8 cellular contexts compared by ENCODE assay signal in genomic region chr5:68661237-68661636, GRCh38.
DNase-seq lines count a peak whose midpoint lies in the region; ATAC-seq, FAIRE-seq and TF ChIP-seq lines count a peak whose summit lies in the region.

No MANE protein-coding gene starts in this region.

- no peaks in the 10 kb centered on the region for H3K79me2 ChIP-seq in HepG2 (ENCODE audit: insufficient read depth, low read length)

- H3K27ac ChIP-seq in HepG2 (ENCODE audit: extremely low read length, insufficient read depth, low read length), result no peak overlapping the region

- no peaks in the 10 kb centered on the region for H3K9me3 ChIP-seq in HepG2 (ENCODE audit: low read length)

- no peak overlapping the region for H3K9ac ChIP-seq in HepG2 (ENCODE audit: insufficient read depth, low read depth, low read length)

- no peak for TF ChIP-seq CTCF in activated B cell treated with CpG ODN at 0.5 μM for 24 hours (IDR thresholded peaks at IDR 0.05)
- TF ChIP-seq CTCF in HepG2 (CRISPR knock-in tag; IDR thresholded peaks at IDR 0.05), result peak; percentile 37; the same call in 1 of the 2 replicates

- H3K36me3 ChIP-seq in HepG2 (replicated peaks in 1 of 2; ENCODE audit: control insufficient read depth in 1 of 2, insufficient read depth in 2 of 2, low read length in 2 of 2), result no peaks in the 10 kb centered on the region

- H3K4me2 ChIP-seq in HepG2 (ENCODE audit: low read depth, low read length), result no peak overlapping the region

- peaks cover 0 to 3% of the 10 kb centered on the region in 2 experiments; a peak in 2 of 5 replicates for H3K27me3 ChIP-seq in HepG2 (ENCODE audit: control insufficient read depth in 1 of 2, insufficient read depth in 2 of 2, low read length in 2 of 2)

- no peaks in the 10 kb centered on the region for H3K9me3 Mint-ChIP-seq in activated T-cell treated with anti-CD3 and anti-CD28 coated beads, Interleukin-2, amount 50 U/mL, for 24 hours
- no peaks in the 10 kb centered on the region for H3K9me3 Mint-ChIP-seq in activated B cell treated with CpG ODN at 0.5 μM for 24 hours

- H3K4me3 ChIP-seq in HepG2 (replicated peaks in 1 of 3; ENCODE audit: insufficient read depth in 1 of 3, low read depth in 2 of 3, low read length in 3 of 3), result no peak overlapping the region

- no peaks in the 10 kb centered on the region for H3K4me1 ChIP-seq in HepG2 (ENCODE audit: insufficient read depth, low read length)

- H2AFZ ChIP-seq in HepG2 (ENCODE audit: low read length), result no peak overlapping the region

- intact Hi-C loops in activated B cell treated with CpG ODN at 0.5 μM for 24 hours (cut with micrococcal nuclease), result loop anchor here (1.0 kb wide), 2 partner anchors 201 to 374 kb away; no protein-coding TSS in a partner anchor
- intact Hi-C loops in HepG2 (cut with micrococcal nuclease; ENCODE audit: unreplicated experiment), result no loop called here

- in situ Hi-C loops in HepG2 (cut with HindIII; ENCODE audit: extremely low pct_ligation_motif_present, low pct_unique_long_range_greater_than_20kb), result no loop called here

- H4K20me1 ChIP-seq in HepG2 (ENCODE audit: insufficient read depth, low read length), result no peaks in the 10 kb centered on the region

- POLR2A ChIA-PET in activated B cell treated with CpG ODN at 0.5 μM for 24 hours (lab: Charles Lee) (interaction anchor here (0.6 kb wide), 1 partner anchor 175 kb away, joined by 6 read pairs; no protein-coding TSS in a partner anchor), HepG2 (lab: Yijun Ruan, JAX) (no interaction called here)

- FAIRE-seq in HepG2 (lab: Jason Lieb, UNC), result no peak

- H3K27ac Mint-ChIP-seq in activated T-cell treated with anti-CD3 and anti-CD28 coated beads, Interleukin-2, amount 50 U/mL, for 24 hours, result no peak overlapping the region
- no peak overlapping the region for H3K27ac Mint-ChIP-seq in activated B cell treated with CpG ODN at 0.5 μM for 24 hours

- no TSS peak for BruUV-seq in HepG2 (replicated peaks; lab: Mats Ljungman, UMichigan)

- no peaks in the 10 kb centered on the region for H3K27me3 Mint-ChIP-seq in activated T-cell treated with anti-CD3 and anti-CD28 coated beads, Interleukin-2, amount 50 U/mL, for 24 hours
- H3K27me3 Mint-ChIP-seq in activated B cell treated with CpG ODN at 0.5 μM for 24 hours, result no peaks in the 10 kb centered on the region

- 50% methylated on average over 2 of the region's 2 CpGs for WGBS in HepG2 (ENCODE audit: low lambda C conversion rate)

- no peak overlapping the region for H3K4me3 Mint-ChIP-seq in activated T-cell treated with anti-CD3 and anti-CD28 coated beads, Interleukin-2, amount 50 U/mL, for 24 hours
- no peak overlapping the region for H3K4me3 Mint-ChIP-seq in activated B cell treated with CpG ODN at 0.5 μM for 24 hours

- TF ChIP-seq RAD21 in HepG2 (CRISPR knock-in tag; IDR thresholded peaks at IDR 0.05), result no peak

- no peak for TF ChIP-seq POLR2A in HepG2 (IDR thresholded peaks at IDR 0.05; ENCODE audit: insufficient read depth in 1 of 2, low read depth in 2 of 2, low read length in 2 of 2)

- CTCF ChIA-PET in activated B cell treated with CpG ODN at 0.5 μM for 24 hours (lab: Charles Lee), result interaction anchor here (0.7 to 2.1 kb wide), 2 partner anchors 200 to 375 kb away, joined by 3 to 11 read pairs; no protein-coding TSS in a partner anchor
- CTCF ChIA-PET in HepG2 (lab: Yijun Ruan, JAX; ENCODE audit: low intra/inter-chr PET ratio, low total read pairs), result no interaction called here

- ATAC-seq in HG02852 (IDR thresholded peaks at IDR 0.05; ENCODE audit: unreplicated experiment) (peak; percentile 64), activated B cell treated with CpG ODN at 0.5 μM for 24 hours (ENCODE audit: low read depth) (peak; percentile 50), HepG2 (peak; percentile 79), GM19328 (IDR thresholded peaks at IDR 0.05; ENCODE audit: unreplicated experiment) (no peak)

- DNase-seq in activated T-cell treated with anti-CD3 and anti-CD28 coated beads, Interleukin-2, amount 50 U/mL, for 48 hours, result peak; percentile 30 to 42
- no peak for DNase-seq in activated T-cell treated with anti-CD3 and anti-CD28 coated beads, Interleukin-2, amount 50 U/mL, for 24 hours
- DNase-seq in activated B cell treated with CpG ODN at 0.5 μM for 24 hours, result no peak
- DNase-seq in HepG2 (ENCODE audit: low spot score), result peak; percentile 3
- no peak for DNase-seq in NCI-H2081 (lab: John Stamatoyannopoulos, UW)
- no peak for DNase-seq in C1 segment of cervical spinal cord (lab: John Stamatoyannopoulos, UW)

- H3K4me1 Mint-ChIP-seq in activated T-cell treated with anti-CD3 and anti-CD28 coated beads, Interleukin-2, amount 50 U/mL, for 24 hours (ENCODE audit: low read depth), result peaks cover 2% of the 10 kb centered on the region
- H3K4me1 Mint-ChIP-seq in activated B cell treated with CpG ODN at 0.5 μM for 24 hours, result no peaks in the 10 kb centered on the region

- no peaks in the 10 kb centered on the region for H3K36me3 Mint-ChIP-seq in activated T-cell treated with anti-CD3 and anti-CD28 coated beads, Interleukin-2, amount 50 U/mL, for 24 hours (ENCODE audit: low read depth)
- no peaks in the 10 kb centered on the region for H3K36me3 Mint-ChIP-seq in activated B cell treated with CpG ODN at 0.5 μM for 24 hours (ENCODE audit: low read depth)

- TF ChIP-seq EP300 in HepG2 (IDR thresholded peaks at IDR 0.05; ENCODE audit: low read depth in 2 of 2, low read length in 2 of 2), result no peak
- TF ChIP-seq EP300 in HepG2 (CRISPR knock-in tag; IDR thresholded peaks at IDR 0.05; ENCODE audit: borderline replicate concordance), result no peak

TF ChIP-seq in HepG2, 621 proteins besides CTCF, POLR2A, EP300 and RAD21:
- peak; percentile 6; the same call in 1 of the 2 replicates for TF ChIP-seq SMC3 (IDR thresholded peaks at IDR 0.05; ENCODE audit: low read length)
- peak; percentile 35; the same call in 1 of the 2 replicates for TF ChIP-seq STAG1 (CRISPR knock-in tag; IDR thresholded peaks at IDR 0.05)
- TF ChIP-seq GATAD2A (CRISPR knock-in tag; IDR thresholded peaks at IDR 0.05), result no peak

Comparison
In these comparisons a context has a peak if more than half of its experiments do, and no peak if none do; other contexts are left out.
1. DNase-seq: peak in activated T-cell treated with anti-CD3 and anti-CD28 coated beads, Interleukin-2, amount 50 U/mL, for 48 hours (2 of 2) and HepG2 (single experiment); none in activated T-cell treated with anti-CD3 and anti-CD28 coated beads, Interleukin-2, amount 50 U/mL, for 24 hours (single experiment), activated B cell treated with CpG ODN at 0.5 μM for 24 hours (single experiment), NCI-H2081 (0 of 2) and C1 segment of cervical spinal cord (0 of 14).